Comparison of ENCODE assay signal across 8 cellular contexts in the genomic region with DNA sequence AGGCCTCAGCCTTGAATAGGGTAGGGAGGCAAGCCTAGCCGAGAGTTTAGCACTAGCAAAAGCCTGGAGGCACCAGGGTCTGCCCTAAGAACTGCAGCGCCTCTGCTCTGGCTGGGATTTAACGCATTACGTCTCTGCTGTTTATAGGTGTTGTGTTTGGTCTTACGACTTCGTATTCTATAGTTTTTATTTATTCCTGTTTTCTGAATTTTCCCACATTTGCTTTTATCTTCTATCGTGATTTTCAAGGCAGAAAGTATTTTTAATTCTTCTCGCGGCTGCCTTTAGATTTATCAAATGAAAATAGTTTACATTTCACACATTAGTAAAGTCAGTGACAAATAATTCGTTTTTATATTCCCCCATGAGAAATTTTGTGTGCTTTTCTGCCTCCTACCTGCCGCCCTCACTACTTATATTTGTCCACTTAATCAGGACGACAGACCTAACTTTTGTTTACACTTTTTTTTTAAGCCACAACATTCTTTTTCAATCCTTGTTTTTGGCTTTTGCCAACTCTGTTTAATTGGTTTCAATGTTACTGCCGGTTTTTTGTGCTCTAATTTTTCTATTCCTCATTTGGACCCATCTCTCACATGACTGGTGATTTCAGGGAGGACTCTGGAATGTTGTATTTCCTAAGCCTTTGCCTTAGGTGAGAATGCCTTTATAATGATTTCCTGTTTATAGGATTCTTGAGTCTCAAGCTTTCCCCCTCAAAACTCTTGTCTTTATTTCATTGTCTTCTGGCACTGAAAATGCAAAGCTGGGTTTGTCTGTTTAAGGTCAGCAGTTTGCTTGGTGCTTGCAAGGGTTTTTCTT. TPM values are rescaled to one million over a fixed set of nuclear protein-coding genes. Genes with fewer than 3 reads are reported as not detected.
A peak's percentile ranks its signal among the peaks of the same experiment; 100 is the strongest.
DNase-seq lines count a peak whose midpoint lies in the region; ATAC-seq and TF ChIP-seq lines count a peak whose summit lies in the region.

No MANE protein-coding gene starts in this region.

- H3K4me3 Mint-ChIP-seq in activated naive CD4-positive, alpha-beta T cell treated with anti-CD3 and anti-CD28 coated beads, Interleukin-2, amount 10 ng/mL, durations not matched to agents 7 days and 5 days, result peak overlapping the region; percentile 81
- H3K4me3 Mint-ChIP-seq in activated T-helper 2 cell treated with anti-CD3 and anti-CD28 coated beads, Interferon-gamma antibody, Interleukin-2, Interleukin-4, amounts not matched to agents 10 μg/mL and 5 μg/mL and 100 μg/mL, durations not matched to agents 14 hours and 24 hours and 36 hours (ENCODE audit: low read depth), result peak overlapping the region; percentile 82
- peak overlapping the region; percentile 71 to 85 (median 81) for H3K4me3 Mint-ChIP-seq in immature natural killer cell

- H3K27me3 Mint-ChIP-seq in activated naive CD4-positive, alpha-beta T cell treated with anti-CD3 and anti-CD28 coated beads, Interleukin-2, amount 10 ng/mL, durations not matched to agents 7 days and 5 days, result peaks cover 69% of the 10 kb centered on the region
- peaks cover 46% of the 10 kb centered on the region for H3K27me3 Mint-ChIP-seq in activated T-helper 2 cell treated with anti-CD3 and anti-CD28 coated beads, Interferon-gamma antibody, Interleukin-2, Interleukin-4, amounts not matched to agents 10 μg/mL and 5 μg/mL and 100 μg/mL, durations not matched to agents 14 hours and 24 hours and 36 hours (ENCODE audit: low read depth)
- H3K27me3 Mint-ChIP-seq in immature natural killer cell (ENCODE audit: low read depth in 3 of 3), result peaks cover 19 to 21% (median 21%) of the 10 kb centered on the region in 3 donors

- no peak for ATAC-seq in HG03108 (IDR thresholded peaks at IDR 0.05; ENCODE audit: unreplicated experiment)

- intact Hi-C loops in activated T-helper 2 cell treated with anti-CD3 and anti-CD28 coated beads, Interferon-gamma antibody, Interleukin-2, Interleukin-4, amounts not matched to agents 10 μg/mL and 5 μg/mL and 100 μg/mL, durations not matched to agents 14 hours and 24 hours and 36 hours (cut with micrococcal nuclease), result no loop called here

- H2AFZ ChIP-seq in Karpas-422 (ENCODE audit: low read length), result no peak overlapping the region

- TF ChIP-seq CTCF in suprapubic skin (IDR thresholded peaks at IDR 0.05), result no peak

- H3K36me3 ChIP-seq in suprapubic skin, result no peaks in the 10 kb centered on the region
- H3K36me3 ChIP-seq in Karpas-422 (ENCODE audit: insufficient read depth, low read length), result no peaks in the 10 kb centered on the region

- H3K27ac ChIP-seq in suprapubic skin (peak overlapping the region; percentile 74), Karpas-422 (ENCODE audit: low read length) (no peak overlapping the region)

- H3K9me3 ChIP-seq in suprapubic skin (no peaks in the 10 kb centered on the region), Karpas-422 (ENCODE audit: low read length) (no peaks in the 10 kb centered on the region)

- CTCF ChIA-PET in activated naive CD4-positive, alpha-beta T cell treated with anti-CD3 and anti-CD28 coated beads, Interleukin-2, amount 10 ng/mL, durations not matched to agents 7 days and 5 days (lab: Charles Lee), result no interaction called here

- peaks cover 1% of the 10 kb centered on the region for H3K36me3 Mint-ChIP-seq in activated naive CD4-positive, alpha-beta T cell treated with anti-CD3 and anti-CD28 coated beads, Interleukin-2, amount 10 ng/mL, durations not matched to agents 7 days and 5 days
- H3K36me3 Mint-ChIP-seq in activated T-helper 2 cell treated with anti-CD3 and anti-CD28 coated beads, Interferon-gamma antibody, Interleukin-2, Interleukin-4, amounts not matched to agents 10 μg/mL and 5 μg/mL and 100 μg/mL, durations not matched to agents 14 hours and 24 hours and 36 hours (ENCODE audit: low read depth), result no peaks in the 10 kb centered on the region
- no peaks in the 10 kb centered on the region for H3K36me3 Mint-ChIP-seq in immature natural killer cell

- peaks cover 10% of the 10 kb centered on the region for H3K27me3 ChIP-seq in suprapubic skin
- H3K27me3 ChIP-seq in Karpas-422 (ENCODE audit: low read length), result no peaks in the 10 kb centered on the region

- no peak for TF ChIP-seq EP300 in suprapubic skin (IDR thresholded peaks at IDR 0.05)

- TF ChIP-seq POLR2A in suprapubic skin (IDR thresholded peaks at IDR 0.05), result no peak

- peak overlapping the region; percentile 3 for H3K27ac Mint-ChIP-seq in activated naive CD4-positive, alpha-beta T cell treated with anti-CD3 and anti-CD28 coated beads, Interleukin-2, amount 10 ng/mL, durations not matched to agents 7 days and 5 days
- no peak overlapping the region for H3K27ac Mint-ChIP-seq in activated T-helper 2 cell treated with anti-CD3 and anti-CD28 coated beads, Interferon-gamma antibody, Interleukin-2, Interleukin-4, amounts not matched to agents 10 μg/mL and 5 μg/mL and 100 μg/mL, durations not matched to agents 14 hours and 24 hours and 36 hours
- peak overlapping the region in 1 of 6 donors; percentile 21 for H3K27ac Mint-ChIP-seq in immature natural killer cell

- H3K4me1 ChIP-seq in suprapubic skin (peaks cover 21% of the 10 kb centered on the region), Karpas-422 (ENCODE audit: low read length) (peaks cover 9% of the 10 kb centered on the region)

- no peak overlapping the region for H3K4me2 ChIP-seq in Karpas-422 (ENCODE audit: low read depth, low read length, poor library complexity, severe bottlenecking)

- no peak for DNase-seq in activated naive CD4-positive, alpha-beta T cell treated with anti-CD3 and anti-CD28 coated beads, Interleukin-2, amount 10 ng/mL, durations not matched to agents 7 days and 5 days
- DNase-seq in activated naive CD4-positive, alpha-beta T cell (lab: John Stamatoyannopoulos, UW), result no peak
- no peak for DNase-seq in activated T-helper 2 cell treated with anti-CD3 and anti-CD28 coated beads, Interferon-gamma antibody, Interleukin-2, Interleukin-4, amounts not matched to agents 10 μg/mL and 5 μg/mL and 100 μg/mL, durations not matched to agents 14 hours and 24 hours and 36 hours (ENCODE audit: low spot score)
- DNase-seq in immature natural killer cell (peak in 1 of 3 donors; percentile 8), suprapubic skin (ENCODE audit: low spot score in 2 of 2) (no peak), HT-29 (ENCODE audit: low spot score) (no peak), Karpas-422 (no peak)

- no peaks in the 10 kb centered on the region for H3K79me2 ChIP-seq in Karpas-422 (ENCODE audit: low read length)

- peaks cover 19% of the 10 kb centered on the region for H3K4me1 Mint-ChIP-seq in activated naive CD4-positive, alpha-beta T cell treated with anti-CD3 and anti-CD28 coated beads, Interleukin-2, amount 10 ng/mL, durations not matched to agents 7 days and 5 days
- H3K4me1 Mint-ChIP-seq in activated T-helper 2 cell treated with anti-CD3 and anti-CD28 coated beads, Interferon-gamma antibody, Interleukin-2, Interleukin-4, amounts not matched to agents 10 μg/mL and 5 μg/mL and 100 μg/mL, durations not matched to agents 14 hours and 24 hours and 36 hours (ENCODE audit: low read depth), result peaks cover 8% of the 10 kb centered on the region
- peaks cover 11 to 17% of the 10 kb centered on the region in 2 donors for H3K4me1 Mint-ChIP-seq in immature natural killer cell

- no peak overlapping the region for H3K9ac ChIP-seq in Karpas-422 (ENCODE audit: low read length)

- 25% methylated on average over 13 of the region's 13 CpGs for WGBS in suprapubic skin

- H3K4me3 ChIP-seq in suprapubic skin (peak overlapping the region; percentile 90), Karpas-422 (ENCODE audit: low read length) (no peak overlapping the region)

- peaks cover 3% of the 10 kb centered on the region; the same call in 1 of the 2 replicates for H4K20me1 ChIP-seq in Karpas-422 (ENCODE audit: insufficient read depth, low read depth, low read length)

- no peaks in the 10 kb centered on the region for H3K9me2 ChIP-seq in Karpas-422 (replicated peaks; ENCODE audit: insufficient read depth, low read length)

- no peaks in the 10 kb centered on the region for H3K9me3 Mint-ChIP-seq in activated naive CD4-positive, alpha-beta T cell treated with anti-CD3 and anti-CD28 coated beads, Interleukin-2, amount 10 ng/mL, durations not matched to agents 7 days and 5 days
- no peaks in the 10 kb centered on the region for H3K9me3 Mint-ChIP-seq in activated T-helper 2 cell treated with anti-CD3 and anti-CD28 coated beads, Interferon-gamma antibody, Interleukin-2, Interleukin-4, amounts not matched to agents 10 μg/mL and 5 μg/mL and 100 μg/mL, durations not matched to agents 14 hours and 24 hours and 36 hours
- H3K9me3 Mint-ChIP-seq in immature natural killer cell, result no peaks in the 10 kb centered on the region

RNA-seq across cellular contexts. Expression of a gene that starts 1.3 kb away (rescaled TPM):
- 0.64 and 0.66 TPM in 2 replicates for total RNA-seq in activated T-helper 2 cell treated with anti-CD3 and anti-CD28 coated beads, Interferon-gamma antibody, Interleukin-2, Interleukin-4, amounts not matched to agents 10 μg/mL and 5 μg/mL and 100 μg/mL, durations not matched to agents 14 hours and 24 hours and 36 hours
- polyA plus RNA-seq in immature natural killer cell, result not detected
- 1 to 10 TPM; 4.8 to 9.3 (median 6.7) TPM for total RNA-seq in suprapubic skin
- total RNA-seq in HT-29 (2014; rRNA removed; shearing (Covaris generic)), result 6.5 and 6.6 TPM in 2 replicates
- 3.1 and 9.1 TPM in 2 replicates for total RNA-seq in Karpas-422 (2014; rRNA removed; shearing (Covaris generic); ENCODE audit: low replicate concordance)

RNA-seq across cellular contexts. Expression of a gene that starts 15.0 kb away (rescaled TPM):
- total RNA-seq in activated T-helper 2 cell treated with anti-CD3 and anti-CD28 coated beads, Interferon-gamma antibody, Interleukin-2, Interleukin-4, amounts not matched to agents 10 μg/mL and 5 μg/mL and 100 μg/mL, durations not matched to agents 14 hours and 24 hours and 36 hours, result 23.1 and 24.6 TPM in 2 replicates
- 10 to 100 TPM; 12.2 to 26.5 (median 20.5) TPM for polyA plus RNA-seq in immature natural killer cell
- 10 to 100 TPM; 18.1 to 25.0 (median 20.6) TPM for total RNA-seq in suprapubic skin
- total RNA-seq in HT-29 (2014; rRNA removed; shearing (Covaris generic)), result 11.3 and 11.9 TPM in 2 replicates
- total RNA-seq in Karpas-422 (2014; rRNA removed; shearing (Covaris generic); ENCODE audit: low replicate concordance), result 13.1 and 17.5 TPM in 2 replicates

RNA-seq across cellular contexts. Expression of a gene that starts 15.0 kb away (rescaled TPM):
- 6.7 and 7.6 TPM in 2 replicates for total RNA-seq in activated T-helper 2 cell treated with anti-CD3 and anti-CD28 coated beads, Interferon-gamma antibody, Interleukin-2, Interleukin-4, amounts not matched to agents 10 μg/mL and 5 μg/mL and 100 μg/mL, durations not matched to agents 14 hours and 24 hours and 36 hours
- 1 to 10 TPM; 2.3 to 7.0 (median 4.9) TPM for polyA plus RNA-seq in immature natural killer cell
- 10 to 100 TPM; 10.5 to 11.6 (median 10.7) TPM for total RNA-seq in suprapubic skin
- 5.0 and 5.4 TPM in 2 replicates for total RNA-seq in HT-29 (2014; rRNA removed; shearing (Covaris generic))
- 2.9 and 4.2 TPM in 2 replicates for total RNA-seq in Karpas-422 (2014; rRNA removed; shearing (Covaris generic); ENCODE audit: low replicate concordance)

RNA-seq across cellular contexts. Expression of a gene that starts 29.8 kb away (rescaled TPM):
- 61.8 and 69.2 TPM in 2 replicates for total RNA-seq in activated T-helper 2 cell treated with anti-CD3 and anti-CD28 coated beads, Interferon-gamma antibody, Interleukin-2, Interleukin-4, amounts not matched to agents 10 μg/mL and 5 μg/mL and 100 μg/mL, durations not matched to agents 14 hours and 24 hours and 36 hours
- polyA plus RNA-seq in immature natural killer cell, result 10 to 100 TPM; 45.6 to 63.1 (median 48.0) TPM
- total RNA-seq in suprapubic skin, result 100 to 1,000 TPM in 1 of 4 donors, 10 to 100 TPM in 3; 50.0 to 169 (median 55.6) TPM
- total RNA-seq in HT-29 (2014; rRNA removed; shearing (Covaris generic)), result 45.8 and 55.5 TPM in 2 replicates
- 22.0 and 48.5 TPM in 2 replicates for total RNA-seq in Karpas-422 (2014; rRNA removed; shearing (Covaris generic); ENCODE audit: low replicate concordance)

RNA-seq across cellular contexts. Expression of a gene that starts 34.6 kb away (rescaled TPM):
- 84.5 and 87.8 TPM in 2 replicates for total RNA-seq in activated T-helper 2 cell treated with anti-CD3 and anti-CD28 coated beads, Interferon-gamma antibody, Interleukin-2, Interleukin-4, amounts not matched to agents 10 μg/mL and 5 μg/mL and 100 μg/mL, durations not matched to agents 14 hours and 24 hours and 36 hours
- polyA plus RNA-seq in immature natural killer cell, result 10 to 100 TPM; 75.0 to 84.5 (median 76.3) TPM
- total RNA-seq in suprapubic skin, result 10 to 100 TPM; 40.5 to 72.4 (median 53.6) TPM
- 132 and 133 TPM in 2 replicates for total RNA-seq in HT-29 (2014; rRNA removed; shearing (Covaris generic))
- 76.9 and 94.4 TPM in 2 replicates for total RNA-seq in Karpas-422 (2014; rRNA removed; shearing (Covaris generic); ENCODE audit: low replicate concordance)
